ENCODE assay signal across 8 cellular contexts in the genomic region with DNA sequence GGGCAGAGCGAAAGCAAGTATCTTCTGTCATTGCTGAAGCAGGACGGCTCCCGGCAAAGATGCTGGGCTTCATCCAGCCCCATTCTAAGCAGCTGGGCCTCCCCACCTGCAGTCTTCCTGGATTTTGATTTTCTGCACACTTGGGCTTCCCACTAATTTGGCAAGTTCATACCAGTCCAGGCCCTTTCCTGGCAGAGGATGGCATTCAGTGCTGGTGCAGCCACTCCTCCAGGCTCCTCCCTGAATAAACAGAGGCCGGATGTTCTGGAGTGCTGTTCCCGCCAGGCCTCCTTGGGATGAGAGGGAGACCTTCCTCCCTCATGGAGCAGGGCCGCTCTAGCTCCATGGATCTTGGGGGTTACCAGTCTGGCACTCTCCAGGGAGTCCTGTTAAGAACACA. TPM values are rescaled to one million over a fixed set of nuclear protein-coding genes. Genes with fewer than 3 reads are reported as not detected.
DNase-seq lines count a peak whose midpoint lies in the region; ATAC-seq, FAIRE-seq and TF ChIP-seq lines count a peak whose summit lies in the region.

No MANE protein-coding gene starts in this region.

- no peak overlapping the region for H3K14ac ChIP-seq in IMR-90 (replicated peaks; ENCODE audit: low read depth, low read length)

- H4K5ac ChIP-seq in IMR-90 (ENCODE audit: low read depth, low read length) = no peak overlapping the region

- H3K4ac ChIP-seq in IMR-90 (ENCODE audit: low read depth, low read length) = no peak overlapping the region; the same call in 1 of the 2 replicates

- no TSS peak for BruUV-seq in IMR-90 (replicated peaks; lab: Mats Ljungman, UMichigan)

- H3K9ac ChIP-seq in IMR-90 (ENCODE audit: low read depth, low read length) = no peak overlapping the region
- no peak overlapping the region for H3K9ac ChIP-seq in MM.1S (ENCODE audit: low read length)

- peak overlapping the region; percentile 82 for H2BK5ac ChIP-seq in IMR-90 (ENCODE audit: low read depth, low read length, poor library complexity, severe bottlenecking)

- H2BK15ac ChIP-seq in IMR-90 (ENCODE audit: low read depth, low read length) = no peak overlapping the region

- no peak overlapping the region for H3K56ac ChIP-seq in IMR-90 (ENCODE audit: extremely low read depth, insufficient read depth, low read length)

- H4K8ac ChIP-seq in IMR-90 (ENCODE audit: low read depth in 2 of 2, low read length in 2 of 2) = no peak overlapping the region

- H3K4me3 ChIP-seq in AG04450 (ENCODE audit: low read depth, low read length) = peak overlapping the region; percentile 46
- no peak overlapping the region for H3K4me3 ChIP-seq in IMR-90 (ENCODE audit: insufficient read depth, low read depth, low read length)
- peak overlapping the region; percentile 82 for H3K4me3 ChIP-seq in bronchial epithelial cell (ENCODE audit: low read depth, low read length)
- H3K4me3 ChIP-seq in muscle layer of duodenum (ENCODE audit: low read depth in 1 of 2, low read length in 2 of 2) = peak overlapping the region; percentile 79 to 82
- no peak overlapping the region for H3K4me3 ChIP-seq in MM.1S (ENCODE audit: low read length)

- H3K9me2 ChIP-seq in MM.1S (replicated peaks; ENCODE audit: insufficient read depth, low read length) = no peaks in the 10 kb centered on the region

- H3K36me3 ChIP-seq in IMR-90 (ENCODE audit: control insufficient read depth, insufficient read depth, low read length) (peaks cover 16% of the 10 kb centered on the region), bronchial epithelial cell (ENCODE audit: control insufficient read depth, insufficient read depth, low read length) (peaks cover 5% of the 10 kb centered on the region), muscle layer of duodenum (ENCODE audit: control insufficient read depth in 1 of 2, insufficient read depth in 2 of 2, low read length in 2 of 2) (peaks cover 0 to 3% of the 10 kb centered on the region in 2 donors), MM.1S (replicated peaks; ENCODE audit: insufficient read depth, low read length) (no peaks in the 10 kb centered on the region)

- CTCF ChIA-PET in AG04450 (lab: Charles Lee) = interaction anchor here (0.9 kb wide), 2 partner anchors 9 to 455 kb away, joined by 3 read pairs; no protein-coding TSS in a partner anchor
- CTCF ChIA-PET in IMR-90 (lab: Yijun Ruan, JAX) = interaction anchor here (0.6 to 1.3 kb wide), 3 partner anchors 16 to 455 kb away, joined by 3 read pairs; no protein-coding TSS in a partner anchor

- H3K9me1 ChIP-seq in IMR-90 (ENCODE audit: insufficient read depth, low read length) = peaks cover 32% of the 10 kb centered on the region

- no peak for FAIRE-seq in bronchial epithelial cell (lab: Jason Lieb, UNC)

- peak overlapping the region; percentile 52 for H3K23ac ChIP-seq in IMR-90 (ENCODE audit: low read depth, low read length)

- H3K27me3 ChIP-seq in AG04450 (ENCODE audit: control insufficient read depth, insufficient read depth, low read length) (no peaks in the 10 kb centered on the region), IMR-90 (ENCODE audit: control insufficient read depth, insufficient read depth, low read length) (no peaks in the 10 kb centered on the region), bronchial epithelial cell (ENCODE audit: control insufficient read depth, insufficient read depth, low read length) (no peaks in the 10 kb centered on the region), muscle layer of duodenum (ENCODE audit: low read depth, low read length) (no peaks in the 10 kb centered on the region), MM.1S (replicated peaks; ENCODE audit: insufficient read depth, low read length) (no peaks in the 10 kb centered on the region)

- 87% methylated on average over 3 of the region's 6 CpGs; no CpG with 5 or more reads in 1 of the 2 experiments for WGBS in IMR-90 (ENCODE audit: extremely low coverage in 2 of 2, insufficient read length in 1 of 2), 2 experiments

- H3K4me1 ChIP-seq in IMR-90 (ENCODE audit: control insufficient read depth, insufficient read depth, low read length) (peaks cover 39% of the 10 kb centered on the region), muscle layer of duodenum (ENCODE audit: control insufficient read depth in 1 of 2, insufficient read depth in 2 of 2, low read length in 2 of 2) (peaks cover 10 to 56% of the 10 kb centered on the region in 2 donors), MM.1S (ENCODE audit: low read length) (peaks cover 12% of the 10 kb centered on the region)

- no peak for DNase-seq in AG04450 (ENCODE audit: low read depth, low spot score)
- no peak for DNase-seq in IMR-90
- DNase-seq in bronchial epithelial cell (ENCODE audit: low read depth) = peak; percentile 87
- DNase-seq in medulla oblongata (ENCODE audit: extremely low spot score) = no peak
- no peak for DNase-seq in MM.1S

- peaks cover 80% of the 10 kb centered on the region for H3K79me2 ChIP-seq in MM.1S (ENCODE audit: low read length)

- TF ChIP-seq RAD21 in IMR-90 (IDR thresholded peaks at IDR 0.05; ENCODE audit: low read length) = no peak

- no peak overlapping the region for H2AK9ac ChIP-seq in IMR-90 (replicated peaks; ENCODE audit: low read depth, low read length, poor library complexity)

- H3K9me3 ChIP-seq in AG04450 (ENCODE audit: control insufficient read depth, insufficient read depth, low read length) (no peaks in the 10 kb centered on the region), IMR-90 (ENCODE audit: control insufficient read depth, insufficient read depth, low read length) (no peaks in the 10 kb centered on the region), muscle layer of duodenum (ENCODE audit: control insufficient read depth in 1 of 2, low read length in 2 of 2) (no peaks in the 10 kb centered on the region), MM.1S (replicated peaks; ENCODE audit: insufficient read depth, low read length) (no peaks in the 10 kb centered on the region)

- peak overlapping the region; percentile 80 for H3K27ac ChIP-seq in AG04450 (ENCODE audit: low read depth, low read length)
- H3K27ac ChIP-seq in IMR-90 (ENCODE audit: insufficient read depth, low read length) = peak overlapping the region; percentile 46; the same call in 1 of the 2 replicates
- peak overlapping the region; percentile 76 for H3K27ac ChIP-seq in muscle layer of duodenum (ENCODE audit: low read length)
- no peak overlapping the region for H3K27ac ChIP-seq in MM.1S (ENCODE audit: low read length)

- no peak overlapping the region for H2AK5ac ChIP-seq in IMR-90 (ENCODE audit: low read depth, low read length)

- TF ChIP-seq CTCF in AG04450 (IDR thresholded peaks at IDR 0.05; ENCODE audit: low read depth, low read length) (no peak), IMR-90 (conservative IDR thresholded peaks at IDR 0.05; ENCODE audit: low read depth, low read length) (no peak), bronchial epithelial cell (IDR thresholded peaks at IDR 0.05; ENCODE audit: insufficient read depth, low read length, severe bottlenecking) (no peak), MM.1S (IDR thresholded peaks at IDR 0.05; ENCODE audit: low read length) (no peak)

- in situ Hi-C loops in IMR-90 (cut with MboI; ENCODE audit: low sequenced_read_pairs) = no loop called here

- H3K18ac ChIP-seq in IMR-90 (ENCODE audit: low read depth, low read length) = no peak overlapping the region

- H3F3A ChIP-seq in MM.1S (ENCODE audit: insufficient read depth, low read length) = peaks cover 12% of the 10 kb centered on the region

- ATAC-seq in IMR-90 (ENCODE audit: low read depth) (no peak), HG03378 (IDR thresholded peaks at IDR 0.05; ENCODE audit: unreplicated experiment) (no peak), GM19328 (IDR thresholded peaks at IDR 0.05; ENCODE audit: unreplicated experiment) (no peak)

- H4K20me1 ChIP-seq in IMR-90 (ENCODE audit: insufficient read depth, low read length) (peaks cover 68% of the 10 kb centered on the region), MM.1S (ENCODE audit: insufficient read depth, low read length) (no peaks in the 10 kb centered on the region)

- POLR2A ChIA-PET in AG04450 (lab: Yijun Ruan, JAX) = interaction anchor here (2.3 kb wide), 1 partner anchor 9 kb away, joined by 6 read pairs; no protein-coding TSS in a partner anchor
- POLR2A ChIA-PET in IMR-90 (lab: Charles Lee; ENCODE audit: unreplicated experiment) = no interaction called here

- intact Hi-C loops in IMR-90 (cut with micrococcal nuclease) = loop anchor here (5.0 kb wide), 2 partner anchors 112 to 452 kb away; partner anchors contain the start of gene RGS10

- H2BK120ac ChIP-seq in IMR-90 (ENCODE audit: low read depth, low read length) = no peak overlapping the region

- no peak overlapping the region; the same call in 1 of the 2 replicates for H4K91ac ChIP-seq in IMR-90 (ENCODE audit: insufficient read depth, low read depth, low read length)

- H3K79me1 ChIP-seq in IMR-90 (ENCODE audit: low read depth in 1 of 2, low read length in 2 of 2) = peaks cover 3 to 58% of the 10 kb centered on the region in 2 experiments; a peak in 2 of 4 replicates

- H2AFZ ChIP-seq in IMR-90 (replicated peaks; ENCODE audit: low read length, poor library complexity) (no peak overlapping the region), MM.1S (ENCODE audit: low read length) (no peak overlapping the region)

- H3K4me2 ChIP-seq in IMR-90 (ENCODE audit: low read depth, low read length) = peak overlapping the region; percentile 95
- H3K4me2 ChIP-seq in MM.1S (ENCODE audit: low read depth, low read length) = no peak overlapping the region

- TF ChIP-seq POLR2A in IMR-90 (IDR thresholded peaks at IDR 0.05; ENCODE audit: low read depth, low read length) = no peak

- H2BK20ac ChIP-seq in IMR-90 (ENCODE audit: low read depth, low read length) = no peak overlapping the region

- dilution Hi-C loops in IMR-90 (cut with HindIII; ENCODE audit: low sequenced_read_pairs, unreplicated experiment) = no loop called here

RNA-seq across cellular contexts. Expression of gene BAG3, which starts 3.4 kb away (rescaled TPM):
- 12.7 and 20.1 TPM in 2 replicates for polyA plus RNA-seq in AG04450 (2011; rRNA removed)
- polyA minus RNA-seq in AG04450 (2011; rRNA and poly(A)+ RNA removed) = 12.1 and 15.8 TPM in 2 replicates
- total RNA-seq in IMR-90 (2012; rRNA removed) = 5.4 and 5.8 TPM in 2 replicates
- polyA plus RNA-seq in IMR-90 (2012; rRNA removed) = 38.4 and 42.5 TPM in 2 replicates
- polyA plus RNA-seq in IMR-90 (2012; cell fraction: cytosol; rRNA removed) = 32.2 and 47.6 TPM in 2 replicates
- polyA plus RNA-seq in IMR-90 (2012; cell fraction: nucleus; rRNA removed; ENCODE audit: low replicate concordance) = 21.0 and 35.9 TPM in 2 replicates
- total RNA-seq in bronchial epithelial cell = 6.4 and 7.1 TPM in 2 replicates

RNA-seq across cellular contexts. Expression of gene TIAL1, which starts 57.8 kb away (rescaled TPM):
- 86.0 and 113 TPM in 2 replicates for polyA plus RNA-seq in AG04450 (2011; rRNA removed)
- 58.3 and 83.4 TPM in 2 replicates for polyA minus RNA-seq in AG04450 (2011; rRNA and poly(A)+ RNA removed)
- 28.0 and 44.2 TPM in 2 replicates for total RNA-seq in IMR-90 (2012; rRNA removed)
- 62.9 and 83.5 TPM in 2 replicates for polyA plus RNA-seq in IMR-90 (2012; rRNA removed)
- polyA plus RNA-seq in IMR-90 (2012; cell fraction: cytosol; rRNA removed) = 14.1 and 19.3 TPM in 2 replicates
- 63.6 and 388 TPM in 2 replicates for polyA plus RNA-seq in IMR-90 (2012; cell fraction: nucleus; rRNA removed; ENCODE audit: low replicate concordance)
- 20.1 and 28.4 TPM in 2 replicates for total RNA-seq in bronchial epithelial cell

Comparison
In these comparisons a context has a peak if more than half of its experiments do, and no peak if none do; other contexts are left out.
1. H3K4me3 ChIP-seq: peak in AG04450 (single experiment), bronchial epithelial cell (single experiment) and muscle layer of duodenum (2 of 2); none in IMR-90 (single experiment) and MM.1S (single experiment).